Comparison of ENCODE assay signal across 1 cellular context in genomic region chr7:1555046-1555812, GRCh38.
A peak's percentile ranks its signal among the peaks of the same experiment; 100 is the strongest.
TF ChIP-seq lines count a peak whose summit lies in the region.

No MANE protein-coding gene starts in this region.

TF ChIP-seq in HepG2, 621 proteins besides CTCF, POLR2A, EP300 and RAD21 (continued from another document and continues in another):
- TF ChIP-seq SKIL (CRISPR knock-in tag; IDR thresholded peaks at IDR 0.05; ENCODE audit: borderline replicate concordance) = no peak; the same call in 1 of the 2 replicates
- TF ChIP-seq CREB3 (CRISPR knock-in tag; IDR thresholded peaks at IDR 0.05) = no peak
- TF ChIP-seq CBFB (CRISPR knock-in tag; IDR thresholded peaks at IDR 0.05) = no peak
- TF ChIP-seq MXD3 (CRISPR knock-in tag; IDR thresholded peaks at IDR 0.05) = no peak
- no peak for TF ChIP-seq ARID3A (IDR thresholded peaks at IDR 0.05; ENCODE audit: low read depth, low read length)
- no peak; the same call in none of the 2 replicates for TF ChIP-seq ZNF124 (CRISPR knock-in tag; IDR thresholded peaks at IDR 0.05)
- TF ChIP-seq GABPB1 (CRISPR knock-in tag; IDR thresholded peaks at IDR 0.05) = peak; percentile 68
- no peak for TF ChIP-seq ZNF354B (CRISPR knock-in tag; IDR thresholded peaks at IDR 0.05)
- no peak for TF ChIP-seq HINFP (CRISPR knock-in tag; IDR thresholded peaks at IDR 0.05; ENCODE audit: low read depth)
- TF ChIP-seq SP4 (CRISPR knock-in tag; IDR thresholded peaks at IDR 0.05) = no peak
- TF ChIP-seq HMG20B (CRISPR knock-in tag; conservative IDR thresholded peaks at IDR 0.05) = no peak
- no peak for TF ChIP-seq ZNF574 (CRISPR knock-in tag; IDR thresholded peaks at IDR 0.05)
- peak; percentile 39; the same call in 1 of the 2 replicates for TF ChIP-seq BCL6 (CRISPR knock-in tag; IDR thresholded peaks at IDR 0.05)
- no peak for TF ChIP-seq ZNF12 (CRISPR knock-in tag; IDR thresholded peaks at IDR 0.05)
- no peak; the same call in 1 of the 2 replicates for TF ChIP-seq HIC2 (CRISPR knock-in tag; IDR thresholded peaks at IDR 0.05; ENCODE audit: low read depth)
- TF ChIP-seq ZFP1 (CRISPR knock-in tag; IDR thresholded peaks at IDR 0.05) = no peak
- no peak for TF ChIP-seq ZNF83 (CRISPR knock-in tag; IDR thresholded peaks at IDR 0.05; ENCODE audit: borderline replicate concordance)
- peak; percentile 43 for TF ChIP-seq FOXA3 (CRISPR knock-in tag; IDR thresholded peaks at IDR 0.05)
- TF ChIP-seq MEF2D (CRISPR knock-in tag; IDR thresholded peaks at IDR 0.05) = peak; percentile 32; the same call in 1 of the 2 replicates
- no peak for TF ChIP-seq MYNN (CRISPR knock-in tag; IDR thresholded peaks at IDR 0.05; ENCODE audit: low read depth)
- peak; percentile 25 for TF ChIP-seq PITX1 (CRISPR knock-in tag; IDR thresholded peaks at IDR 0.05)
- TF ChIP-seq ZNF678 (CRISPR knock-in tag; IDR thresholded peaks at IDR 0.05) = no peak
- TF ChIP-seq ZBTB49 (CRISPR knock-in tag; IDR thresholded peaks at IDR 0.05; ENCODE audit: borderline replicate concordance) = no peak
- TF ChIP-seq MZF1 (CRISPR knock-in tag; IDR thresholded peaks at IDR 0.05; ENCODE audit: borderline replicate concordance) = no peak
- TF ChIP-seq ZNF101 (CRISPR knock-in tag; IDR thresholded peaks at IDR 0.05; ENCODE audit: borderline replicate concordance, low read depth) = no peak
- TF ChIP-seq ZNF343 (CRISPR knock-in tag; IDR thresholded peaks at IDR 0.05) = no peak
- TF ChIP-seq YEATS2 (CRISPR knock-in tag; IDR thresholded peaks at IDR 0.05; ENCODE audit: borderline replicate concordance) = no peak
- no peak for TF ChIP-seq RBM22 (optimal IDR thresholded peaks at IDR 0.05; ENCODE audit: low read length)
- TF ChIP-seq SMAD9 (CRISPR knock-in tag; IDR thresholded peaks at IDR 0.05) = no peak
- TF ChIP-seq MIXL1 (CRISPR knock-in tag; IDR thresholded peaks at IDR 0.05) = no peak
- no peak for TF ChIP-seq ZNF143 (CRISPR knock-in tag; IDR thresholded peaks at IDR 0.05)
- no peak for TF ChIP-seq FUBP1 (CRISPR knock-in tag; IDR thresholded peaks at IDR 0.05; ENCODE audit: borderline replicate concordance)
- no peak for TF ChIP-seq ATF7 (IDR thresholded peaks at IDR 0.05)
- TF ChIP-seq ATF7 (CRISPR knock-in tag; IDR thresholded peaks at IDR 0.05) = no peak; the same call in 1 of the 2 replicates
- TF ChIP-seq AGO2 (optimal IDR thresholded peaks at IDR 0.05; ENCODE audit: low read depth, low read length) = no peak
- TF ChIP-seq HOXA5 (CRISPR knock-in tag; IDR thresholded peaks at IDR 0.05) = no peak
- TF ChIP-seq ZFP91 (CRISPR knock-in tag; IDR thresholded peaks at IDR 0.05; ENCODE audit: borderline replicate concordance) = no peak
- no peak for TF ChIP-seq CEBPG (CRISPR knock-in tag; IDR thresholded peaks at IDR 0.05)
- TF ChIP-seq MAFF (IDR thresholded peaks at IDR 0.05; ENCODE audit: low read depth, low read length) = no peak
- TF ChIP-seq ZFP37 (CRISPR knock-in tag; IDR thresholded peaks at IDR 0.05; ENCODE audit: borderline replicate concordance) = 0 out of 2 replicates have a peak, but pooled peaks have one; percentile 30
- no peak for TF ChIP-seq ZNF335 (CRISPR knock-in tag; IDR thresholded peaks at IDR 0.05)
- no peak for TF ChIP-seq ZNF430 (CRISPR knock-in tag; IDR thresholded peaks at IDR 0.05)
- no peak for TF ChIP-seq ZNF878 (CRISPR knock-in tag; IDR thresholded peaks at IDR 0.05)
- no peak for TF ChIP-seq ZNF775 (CRISPR knock-in tag; IDR thresholded peaks at IDR 0.05; ENCODE audit: borderline replicate concordance)
- no peak for TF ChIP-seq SRSF9 (IDR thresholded peaks at IDR 0.05; ENCODE audit: borderline replicate concordance, insufficient read depth, low read depth, low read length, poor library complexity, severe bottlenecking)
- no peak for TF ChIP-seq SIX4 (CRISPR knock-in tag; IDR thresholded peaks at IDR 0.05)
- no peak for TF ChIP-seq HNRNPK (IDR thresholded peaks at IDR 0.05; ENCODE audit: low read depth, low read length, poor library complexity, severe bottlenecking)
- no peak; the same call in none of the 2 replicates for TF ChIP-seq IRF2 (CRISPR knock-in tag; IDR thresholded peaks at IDR 0.05)
- no peak for TF ChIP-seq ARID2 (CRISPR knock-in tag; IDR thresholded peaks at IDR 0.05; ENCODE audit: borderline replicate concordance)
- TF ChIP-seq CHCHD3 (CRISPR knock-in tag; IDR thresholded peaks at IDR 0.05) = no peak
- TF ChIP-seq TGIF2 (CRISPR knock-in tag; IDR thresholded peaks at IDR 0.05) = no peak
- TF ChIP-seq RAD51 (IDR thresholded peaks at IDR 0.05; ENCODE audit: borderline replicate concordance) = no peak
- TF ChIP-seq SNAI1 (CRISPR knock-in tag; IDR thresholded peaks at IDR 0.05; ENCODE audit: borderline replicate concordance) = no peak
- TF ChIP-seq ZNF616 (CRISPR knock-in tag; IDR thresholded peaks at IDR 0.05; ENCODE audit: low read depth) = no peak
- TF ChIP-seq PAWR (CRISPR knock-in tag; IDR thresholded peaks at IDR 0.05; ENCODE audit: borderline replicate concordance) = no peak
- no peak for TF ChIP-seq ERF (CRISPR knock-in tag; IDR thresholded peaks at IDR 0.05)
